In the genomic region with DNA sequence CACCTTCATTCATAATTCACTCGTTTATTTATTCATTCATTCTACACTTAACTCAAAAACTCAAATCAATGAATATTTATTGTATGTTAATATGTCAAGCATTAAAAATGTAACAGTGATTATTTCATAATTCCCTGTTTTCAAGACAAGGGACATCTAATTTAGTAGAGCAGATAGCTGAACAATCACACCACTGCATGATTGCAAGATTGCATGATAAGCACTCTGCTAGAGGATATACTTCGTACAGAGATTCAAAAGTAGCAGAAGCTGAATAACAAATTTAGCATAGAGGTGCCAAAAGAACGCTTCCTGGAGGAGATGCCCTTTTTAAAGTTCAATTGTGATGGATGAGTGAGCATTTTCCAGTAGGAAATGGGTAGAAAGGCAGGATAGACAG, we compare ENCODE assay signal across 28 cellular contexts.
"Had no signal": no experiment of that assay in that cellular context is flagged by ENCODE, and none has a peak within 500 bp of the region (broad histone marks: within the 10 kb centered on the region; RNA-seq: fewer than 3 reads in every experiment).

No MANE protein-coding gene starts in this region.

- H3K36me3 Mint-ChIP-seq: stimulated activated effector memory CD8-positive, alpha-beta T cell treated with anti-CD3 and anti-CD28 coated beads, Interleukin-12 subunit alpha, Interleukin-12 subunit beta, amount 100 ng/mL, for 72 hours; stimulated activated memory B cell treated with anti-CD40 and anti-IgM and Interleukin-4, amounts not matched to agents 10 μg/mL and 1 μg/mL and 100 μg/mL, for 72 hours; stimulated activated naive B cell treated with anti-CD40 and anti-IgM and Interleukin-4, amounts not matched to agents 10 μg/mL and 1 μg/mL and 100 μg/mL, for 72 hours; type B pancreatic cell had no signal

- DNase-seq: stimulated activated CD4-positive, alpha-beta T cell treated with anti-CD3 and anti-CD28 coated beads, Interleukin-2, amount 100 ng/mL, for 48 hours; stimulated activated CD4-positive, alpha-beta T cell treated with anti-CD3 and anti-CD28 coated beads, Interleukin-4, amount 100 ng/mL, for 1 hour; stimulated activated CD4-positive, alpha-beta T cell treated with anti-CD3 and anti-CD28 coated beads, Interleukin-4, amount 100 ng/mL, for 24 hours; stimulated activated CD4-positive, alpha-beta T cell treated with anti-CD3 and anti-CD28 coated beads, Interleukin-4, amount 100 ng/mL, for 4 hours; stimulated activated CD8-positive, alpha-beta memory T cell treated with anti-CD3 and anti-CD28 coated beads, Interleukin-4, amount 100 ng/mL, for 48 hours; stimulated activated naive B cell treated with anti-CD40 and anti-IgM and Interleukin-4, amounts not matched to agents 10 μg/mL and 1 μg/mL and 100 μg/mL, for 72 hours; stimulated activated naive CD4-positive, alpha-beta T cell; stimulated activated naive CD4-positive, alpha-beta T cell treated with Interleukin-2 at 50 U/mL for 16 hours; stimulated activated naive CD8-positive, alpha-beta T cell treated with anti-CD3 and anti-CD28 coated beads, Interleukin-15, amount 100 ng/mL, for 72 hours; stimulated activated naive CD8-positive, alpha-beta T cell treated with anti-CD3 and anti-CD28 coated beads, Interleukin-15, Interleukin-2, amounts not matched to agents 100 U/mL and 50 U/mL, for 24 hours; stomach; substantia nigra; testis; thyroid gland; tibial artery; transverse colon; trophoblast cell; upper lobe of left lung; upper lobe of right lung; uterus had no signal

- H3K4me3 Mint-ChIP-seq: stimulated activated effector memory CD8-positive, alpha-beta T cell treated with anti-CD3 and anti-CD28 coated beads, Interleukin-12 subunit alpha, Interleukin-12 subunit beta, amount 100 ng/mL, for 72 hours; stimulated activated memory B cell treated with anti-CD40 and anti-IgM and Interleukin-4, amounts not matched to agents 10 μg/mL and 1 μg/mL and 100 μg/mL, for 72 hours; stimulated activated naive B cell treated with anti-CD40 and anti-IgM and Interleukin-4, amounts not matched to agents 10 μg/mL and 1 μg/mL and 100 μg/mL, for 72 hours; stimulated activated naive CD8-positive, alpha-beta T cell treated with anti-CD3 and anti-CD28 coated beads, Interleukin-15, amount 100 ng/mL, for 72 hours; stimulated activated naive CD8-positive, alpha-beta T cell treated with anti-CD3 and anti-CD28 coated beads, Interleukin-15, Interleukin-2, amounts not matched to agents 100 ng/mL and 50 ng/mL, for 24 hours; type B pancreatic cell had no signal

- H3K9me3 Mint-ChIP-seq: stimulated activated memory B cell treated with anti-CD40 and anti-IgM and Interleukin-4, amounts not matched to agents 10 μg/mL and 1 μg/mL and 100 μg/mL, for 72 hours; stimulated activated naive B cell treated with anti-CD40 and anti-IgM and Interleukin-4, amounts not matched to agents 10 μg/mL and 1 μg/mL and 100 μg/mL, for 72 hours; stimulated activated naive CD8-positive, alpha-beta T cell treated with anti-CD3 and anti-CD28 coated beads, Interleukin-15, amount 100 ng/mL, for 72 hours; stimulated activated naive CD8-positive, alpha-beta T cell treated with anti-CD3 and anti-CD28 coated beads, Interleukin-15, Interleukin-2, amounts not matched to agents 100 ng/mL and 50 ng/mL, for 24 hours; type B pancreatic cell had no signal

- H3K4me1 ChIP-seq: stomach, suprapubic skin, testis, thyroid gland, tibial artery, tibial nerve, transverse colon, upper lobe of left lung, upper lobe of right lung, uterus, vagina had no signal

- H3K27ac Mint-ChIP-seq: stimulated activated effector memory CD8-positive, alpha-beta T cell treated with anti-CD3 and anti-CD28 coated beads, Interleukin-12 subunit alpha, Interleukin-12 subunit beta, amount 100 ng/mL, for 72 hours; stimulated activated memory B cell treated with anti-CD40 and anti-IgM and Interleukin-4, amounts not matched to agents 10 μg/mL and 1 μg/mL and 100 μg/mL, for 72 hours; stimulated activated naive B cell treated with anti-CD40 and anti-IgM and Interleukin-4, amounts not matched to agents 10 μg/mL and 1 μg/mL and 100 μg/mL, for 72 hours; stimulated activated naive CD8-positive, alpha-beta T cell treated with anti-CD3 and anti-CD28 coated beads, Interleukin-15, amount 100 ng/mL, for 72 hours; stimulated activated naive CD8-positive, alpha-beta T cell treated with anti-CD3 and anti-CD28 coated beads, Interleukin-15, Interleukin-2, amounts not matched to agents 100 ng/mL and 50 ng/mL, for 24 hours; type B pancreatic cell had no signal

- H3K27ac ChIP-seq: stomach, suprapubic skin, testis, thoracic aorta, thyroid gland, tibial artery, tibial nerve, transverse colon, upper lobe of left lung, upper lobe of right lung, uterus, vagina had no signal

- ATAC-seq: stimulated activated effector memory CD8-positive, alpha-beta T cell treated with anti-CD3 and anti-CD28 coated beads, Interleukin-12 subunit alpha, Interleukin-12 subunit beta, amount 100 ng/mL, for 72 hours; stimulated activated memory B cell treated with anti-CD40 and anti-IgM and Interleukin-4, amounts not matched to agents 10 μg/mL and 1 μg/mL and 100 μg/mL, for 72 hours; stimulated activated naive B cell treated with anti-CD40 and anti-IgM and Interleukin-4, amounts not matched to agents 10 μg/mL and 1 μg/mL and 100 μg/mL, for 72 hours; stimulated activated naive CD8-positive, alpha-beta T cell treated with anti-CD3 and anti-CD28 coated beads, Interleukin-15, amount 100 ng/mL, for 72 hours; stimulated activated naive CD8-positive, alpha-beta T cell treated with anti-CD3 and anti-CD28 coated beads, Interleukin-15, Interleukin-2, amounts not matched to agents 100 U/mL and 50 U/mL, for 24 hours; upper lobe of right lung had no signal

- H3K4me3 ChIP-seq: stomach, suprapubic skin, testis, thoracic aorta, thyroid gland, tibial artery, tibial nerve, transverse colon, upper lobe of left lung, upper lobe of right lung, uterus, vagina had no signal

- H3K36me3 ChIP-seq: stomach, suprapubic skin, thoracic aorta, thyroid gland, tibial artery, tibial nerve, transverse colon, upper lobe of left lung, upper lobe of right lung, uterus, vagina had no signal

- H3K4me1 Mint-ChIP-seq: stimulated activated effector memory CD8-positive, alpha-beta T cell treated with anti-CD3 and anti-CD28 coated beads, Interleukin-12 subunit alpha, Interleukin-12 subunit beta, amount 100 ng/mL, for 72 hours; stimulated activated memory B cell treated with anti-CD40 and anti-IgM and Interleukin-4, amounts not matched to agents 10 μg/mL and 1 μg/mL and 100 μg/mL, for 72 hours; stimulated activated naive B cell treated with anti-CD40 and anti-IgM and Interleukin-4, amounts not matched to agents 10 μg/mL and 1 μg/mL and 100 μg/mL, for 72 hours; stimulated activated naive CD8-positive, alpha-beta T cell treated with anti-CD3 and anti-CD28 coated beads, Interleukin-15, amount 100 ng/mL, for 72 hours had no signal

- H3K9me3 ChIP-seq: stomach, suprapubic skin, testis, thoracic aorta, thyroid gland, tibial artery, tibial nerve, transverse colon, upper lobe of left lung, upper lobe of right lung, uterus, vagina had no signal

- H3K27me3 ChIP-seq: stomach, suprapubic skin, testis, thyroid gland, tibial artery, tibial nerve, transverse colon, upper lobe of left lung, upper lobe of right lung, uterus, vagina had no signal
